Comparison of ENCODE assay signal across 10 cellular contexts in genomic region chr18:57438669-57439616, GRCh38. TPM values are rescaled to one million over a fixed set of nuclear protein-coding genes. Genes with fewer than 3 reads are reported as not detected.
DNase-seq lines count a peak whose midpoint lies in the region; ATAC-seq, FAIRE-seq and TF ChIP-seq lines count a peak whose summit lies in the region.
"Had no signal": no experiment of that assay in that cellular context is flagged by ENCODE, and none has a peak within 500 bp of the region (broad histone marks: within the 10 kb centered on the region; RNA-seq: fewer than 3 reads in every experiment).

No MANE protein-coding gene starts in this region.

- no peak for ATAC-seq in GM18870 (IDR thresholded peaks at IDR 0.05; ENCODE audit: unreplicated experiment)

- CTCF ChIA-PET in activated naive CD4-positive, alpha-beta T cell treated with anti-CD3 and anti-CD28 coated beads for 36 hours (lab: Charles Lee), result interaction anchor here (0.5 to 3.0 kb wide), 4 partner anchors 10 to 632 kb away, joined by 3 to 11 read pairs (median 4); no protein-coding TSS in a partner anchor

- no peaks in the 10 kb centered on the region for H3K9me3 ChIP-seq in small intestine (ENCODE audit: control insufficient read depth, low read depth)
- H3K9me3 ChIP-seq: uterus had no signal

- peak overlapping the region; percentile 48 for H3K4me3 Mint-ChIP-seq in activated naive CD4-positive, alpha-beta T cell treated with anti-CD3 and anti-CD28 coated beads for 36 hours

- no peaks in the 10 kb centered on the region for H3K36me3 Mint-ChIP-seq in activated naive CD4-positive, alpha-beta T cell treated with anti-CD3 and anti-CD28 coated beads for 36 hours (ENCODE audit: low read depth)

- intact Hi-C loops in activated naive CD4-positive, alpha-beta T cell treated with anti-CD3 and anti-CD28 coated beads for 36 hours (cut with micrococcal nuclease), result loop anchor here (1.0 to 5.0 kb wide), 9 partner anchors 10 to 1852 kb away; partner anchors contain the start of genes TCF4 and WDR7
- intact Hi-C loops in dorsolateral prefrontal cortex (cut with DNase I), result loop anchor here (5.0 to 10.0 kb wide), 2 partner anchors 692 to 694 kb away; no protein-coding TSS in a partner anchor

- H3K27ac ChIP-seq in dorsolateral prefrontal cortex (peak overlapping the region in 1 of 59 donors; percentile 73), small intestine (ENCODE audit: low read depth in 1 of 2, low read length in 1 of 2) (peak overlapping the region; percentile 65 to 69)
- H3K27ac ChIP-seq: uterus had no signal

- peaks cover 86% of the 10 kb centered on the region for H3K27me3 Mint-ChIP-seq in activated naive CD4-positive, alpha-beta T cell treated with anti-CD3 and anti-CD28 coated beads for 36 hours (ENCODE audit: low read depth)

- H3K9me3 Mint-ChIP-seq in activated naive CD4-positive, alpha-beta T cell treated with anti-CD3 and anti-CD28 coated beads for 36 hours, result no peaks in the 10 kb centered on the region

- no peak overlapping the region for H3K27ac Mint-ChIP-seq in activated naive CD4-positive, alpha-beta T cell treated with anti-CD3 and anti-CD28 coated beads for 36 hours

- peaks cover 0 to 3% of the 10 kb centered on the region in 2 donors for H3K36me3 ChIP-seq in small intestine (ENCODE audit: control insufficient read depth in 2 of 2, insufficient read depth in 2 of 2, low read length in 2 of 2)
- H3K36me3 ChIP-seq: uterus had no signal

- no peak for DNase-seq in activated naive CD4-positive, alpha-beta T cell treated with anti-CD3 and anti-CD28 coated beads for 36 hours
- DNase-seq in activated naive CD4-positive, alpha-beta T cell treated with Interleukin-2 at 50 U/mL for 16 hours, result no peak
- peak; percentile 5 for DNase-seq in NCI-H510A (lab: John Stamatoyannopoulos, UW)
- no peak for DNase-seq in dorsolateral prefrontal cortex
- DNase-seq in small intestine, result peak; percentile 37
- DNase-seq in DMS153 (lab: John Stamatoyannopoulos, UW), result no peak
- DNase-seq in NCI-H1048 (lab: John Stamatoyannopoulos, UW), result no peak
- DNase-seq: occipital lobe, uterus had no signal

- H3K27me3 ChIP-seq in dorsolateral prefrontal cortex, result peaks cover 19 to 96% (median 84%) of the 10 kb centered on the region in 45 donors
- H3K27me3 ChIP-seq in small intestine (ENCODE audit: control insufficient read depth in 2 of 2, insufficient read depth in 2 of 2, low read length in 2 of 2), result peaks cover 0 to 57% of the 10 kb centered on the region in 2 donors

- peak overlapping the region in 57 of 59 donors; percentile 1 to 77 (median 46) for H3K4me3 ChIP-seq in dorsolateral prefrontal cortex
- peak overlapping the region in 1 of 2 donors; percentile 86 for H3K4me3 ChIP-seq in small intestine (ENCODE audit: low read depth in 1 of 2, low read length in 2 of 2)
- H3K4me3 ChIP-seq: uterus had no signal

- peaks cover 0 to 4% of the 10 kb centered on the region in 2 donors for H3K4me1 ChIP-seq in small intestine (ENCODE audit: control insufficient read depth in 2 of 2, insufficient read depth in 1 of 2, low read depth in 1 of 2, low read length in 1 of 2)

- peak in 1 of 56 donors; percentile 17 for TF ChIP-seq CTCF in dorsolateral prefrontal cortex (IDR thresholded peaks at IDR 0.05 in 54 of 56, conservative IDR thresholded peaks at IDR 0.05 in 2 of 56; ENCODE audit: low read depth in 1 of 56, partially characterized antibody in 56 of 56)

- H3K4me1 Mint-ChIP-seq in activated naive CD4-positive, alpha-beta T cell treated with anti-CD3 and anti-CD28 coated beads for 36 hours (ENCODE audit: low read depth), result peaks cover 61% of the 10 kb centered on the region

- WGBS in small intestine, 3 donors, result 2 to 6% (median 3%) methylated on average over 34 of the region's 34 CpGs

- no peak for FAIRE-seq in small intestine (lab: Jason Lieb, UNC)

RNA-seq across cellular contexts. Expression of gene ONECUT2, which starts 3.8 kb away (rescaled TPM):
- not detected for total RNA-seq in activated naive CD4-positive, alpha-beta T cell treated with anti-CD3 and anti-CD28 coated beads for 36 hours
- 10 to 100 TPM in 1 of 120 experiments, 1 to 10 TPM in 115, under 1 TPM in 4; 0.25 to 10.4 (median 3.1) TPM for total RNA-seq in dorsolateral prefrontal cortex
- 1 to 10 TPM; 6.5 to 9.2 (median 6.9) TPM for polyA plus RNA-seq in small intestine

Comparison
In these comparisons a context has a peak if more than half of its experiments do, and no peak if none do; other contexts are left out.
1. DNase-seq: peak in NCI-H510A (single experiment) and small intestine (single experiment); none in activated naive CD4-positive, alpha-beta T cell treated with anti-CD3 and anti-CD28 coated beads for 36 hours (single experiment), activated naive CD4-positive, alpha-beta T cell treated with Interleukin-2 at 50 U/mL for 16 hours (single experiment), dorsolateral prefrontal cortex (0 of 10), DMS153 (single experiment) and NCI-H1048 (single experiment).